Comparison of ENCODE assay signal across 16 cellular contexts in the genomic region with DNA sequence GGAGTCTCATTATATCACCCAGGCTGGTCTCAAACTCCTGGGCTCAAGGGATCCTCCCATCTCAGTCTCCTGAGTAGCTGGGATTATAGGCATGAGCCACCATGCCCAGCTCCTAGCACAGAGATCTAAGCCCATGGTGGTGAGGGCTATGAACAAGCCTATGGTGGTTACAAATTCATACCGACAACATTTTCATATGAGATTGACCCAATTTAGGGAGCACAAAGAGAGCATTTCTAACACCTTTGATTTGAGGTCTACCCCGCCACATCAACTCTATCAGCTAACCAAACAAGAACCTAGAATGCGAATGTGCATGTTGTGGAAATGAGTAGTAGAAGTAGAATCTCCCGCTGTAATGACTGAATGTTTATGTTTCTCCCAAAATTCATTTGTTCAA. TPM values are rescaled to one million over a fixed set of nuclear protein-coding genes. Genes with fewer than 3 reads are reported as not detected.
A peak's percentile ranks its signal among the peaks of the same experiment; 100 is the strongest.
DNase-seq lines count a peak whose midpoint lies in the region; ATAC-seq and TF ChIP-seq lines count a peak whose summit lies in the region.
"Had no signal": no experiment of that assay in that cellular context is flagged by ENCODE, and none has a peak within 500 bp of the region (broad histone marks: within the 10 kb centered on the region; RNA-seq: fewer than 3 reads in every experiment).

No MANE protein-coding gene starts in this region.

- intact Hi-C loops in CD8-positive, alpha-beta T cell (cut with DNase I, micrococcal nuclease): loop anchor here (2.0 to 5.0 kb wide), 3 partner anchors 14 to 59 kb away; a partner anchor contains a TSS
- intact Hi-C loops in HCT116 (cut with micrococcal nuclease): no loop called here
- intact Hi-C loops in naive thymus-derived CD4-positive, alpha-beta T cell (cut with micrococcal nuclease): no loop called here

- H3K36me3 ChIP-seq in CD8-positive, alpha-beta T cell (ENCODE audit: insufficient read depth, low read length): no peaks in the 10 kb centered on the region
- H3K36me3 ChIP-seq in HCT116 (ENCODE audit: control insufficient read depth in 1 of 2, insufficient read depth in 2 of 2, low read length in 2 of 2): no peaks in the 10 kb centered on the region
- H3K36me3 ChIP-seq in naive thymus-derived CD4-positive, alpha-beta T cell (ENCODE audit: control insufficient read depth in 2 of 3, insufficient read depth in 3 of 3, low read length in 3 of 3): no peaks in the 10 kb centered on the region
- H3K36me3 ChIP-seq in trophoblast cell (ENCODE audit: control insufficient read depth in 1 of 2, insufficient read depth in 2 of 2, low read length in 2 of 2): no peaks in the 10 kb centered on the region

- no peak overlapping the region for H3K4me2 ChIP-seq in HCT116 (ENCODE audit: low read length)
- no peak overlapping the region for H3K4me2 ChIP-seq in trophoblast cell (ENCODE audit: low read length)

- no TSS peak for BruUV-seq in HCT116 (replicated peaks; lab: Mats Ljungman, UMichigan)

- peaks cover 25% of the 10 kb centered on the region for H3K4me1 ChIP-seq in CD8-positive, alpha-beta T cell (ENCODE audit: insufficient read depth, low read length)
- H3K4me1 ChIP-seq in HCT116 (ENCODE audit: control insufficient read depth in 1 of 2, insufficient read depth in 2 of 2, low read length in 2 of 2) (peaks cover 0 to 35% of the 10 kb centered on the region in 2 experiments; a peak in 2 of 4 replicates), trophoblast cell (ENCODE audit: control insufficient read depth in 1 of 2, insufficient read depth in 2 of 2, low read length in 2 of 2) (no peaks in the 10 kb centered on the region)
- H3K4me1 ChIP-seq in naive thymus-derived CD4-positive, alpha-beta T cell (ENCODE audit: control insufficient read depth in 2 of 2, insufficient read depth in 2 of 2, low read length in 2 of 2): peaks cover 0 to 52% of the 10 kb centered on the region in 2 donors

- H4K8ac ChIP-seq in trophoblast cell (ENCODE audit: low read depth, low read length): no peak overlapping the region

- H3K27me3 Mint-ChIP-seq in CD8-positive, alpha-beta T cell (ENCODE audit: low read depth): no peaks in the 10 kb centered on the region
- H3K27me3 Mint-ChIP-seq in activated naive CD8-positive, alpha-beta T cell treated with anti-CD3 and anti-CD28 coated beads, Interleukin-2, amount 10 ng/mL, durations not matched to agents 7 days and 5 days: no peaks in the 10 kb centered on the region
- peaks cover 0 to 4% (median 0%) of the 10 kb centered on the region in 5 donors for H3K27me3 Mint-ChIP-seq in naive thymus-derived CD4-positive, alpha-beta T cell

- no peak overlapping the region for H3K18ac ChIP-seq in trophoblast cell (ENCODE audit: low read length)

- H3K9me3 ChIP-seq in CD8-positive, alpha-beta T cell (ENCODE audit: low read length): no peaks in the 10 kb centered on the region
- H3K9me3 ChIP-seq in HCT116 (ENCODE audit: control insufficient read depth in 1 of 2, insufficient read depth in 1 of 2, low read depth in 1 of 2, low read length in 2 of 2): peaks cover 8 to 12% of the 10 kb centered on the region in 2 experiments; a peak in 2 of 4 replicates
- H3K9me3 ChIP-seq in naive thymus-derived CD4-positive, alpha-beta T cell (ENCODE audit: control insufficient read depth in 2 of 3, low read length in 3 of 3): peaks cover 0 to 10% (median 0%) of the 10 kb centered on the region in 3 experiments
- H3K9me3 ChIP-seq in trophoblast cell (ENCODE audit: insufficient read depth, low read depth, low read length): no peaks in the 10 kb centered on the region

- H3K79me2 ChIP-seq in HCT116 (ENCODE audit: insufficient read depth, low read length) (no peaks in the 10 kb centered on the region), trophoblast cell (ENCODE audit: control insufficient read depth, insufficient read depth, low read length, poor library complexity) (no peaks in the 10 kb centered on the region)

- H3K4me3 ChIP-seq in CD8-positive, alpha-beta T cell (ENCODE audit: low read depth, low read length): no peak overlapping the region
- H3K4me3 ChIP-seq in HCT116 (replicated peaks in 1 of 2; ENCODE audit: low read depth in 1 of 2, low read length in 2 of 2) (no peak overlapping the region), trophoblast cell (ENCODE audit: low read depth, low read length) (no peak overlapping the region)
- H3K4me3 ChIP-seq in naive thymus-derived CD4-positive, alpha-beta T cell (ENCODE audit: low read length): no peak overlapping the region
- H3K4me3 ChIP-seq: GM23248 had no signal

- peak in 1 of 7 experiments; percentile 29 for DNase-seq in CD8-positive, alpha-beta T cell
- DNase-seq in HCT116 (ENCODE audit: low read depth, low spot score) (no peak), trophoblast cell (no peak), NCI-H345 (lab: John Stamatoyannopoulos, UW) (no peak), H4 (ENCODE audit: low spot score) (no peak)
- no peak for DNase-seq in activated naive CD8-positive, alpha-beta T cell treated with anti-CD3 and anti-CD28 coated beads, Interleukin-2, amount 10 ng/mL, durations not matched to agents 7 days and 5 days
- no peak for DNase-seq in naive thymus-derived CD4-positive, alpha-beta T cell
- DNase-seq: DMS 273 treated with DMSO at 0.1 percent for 48 hours, GM23248, NCI-H1436 treated with DMSO at 0.1 percent for 48 hours, NCI-H2081, SHP77 had no signal

- H2BK120ac ChIP-seq in trophoblast cell (ENCODE audit: insufficient read depth, low read length, poor library complexity): no peak overlapping the region

- no peak overlapping the region for H4K91ac ChIP-seq in trophoblast cell (ENCODE audit: low read depth, low read length)

- no peaks in the 10 kb centered on the region for H3K79me1 ChIP-seq in trophoblast cell (ENCODE audit: low read length)

- POLR2A ChIA-PET in CD8-positive, alpha-beta T cell (lab: Charles Lee): interaction anchor here (0.9 to 3.0 kb wide), 3 partner anchors 10 to 58 kb away, joined by 3 to 13 read pairs (median 4); a partner anchor contains a TSS
- POLR2A ChIA-PET in HCT116 (lab: Charles Lee): no interaction called here
- POLR2A ChIA-PET in activated naive CD8-positive, alpha-beta T cell treated with anti-CD3 and anti-CD28 coated beads, Interleukin-2, amount 10 ng/mL, durations not matched to agents 7 days and 5 days (lab: Charles Lee): interaction anchor here (2.1 kb wide), 1 partner anchor 14 kb away, joined by 12 read pairs; a partner anchor contains a TSS
- POLR2A ChIA-PET in naive thymus-derived CD4-positive, alpha-beta T cell (lab: Charles Lee): interaction anchor here (0.7 kb wide), 1 partner anchor 158 kb away, joined by 3 read pairs; no protein-coding TSS in a partner anchor

- H2AFZ ChIP-seq in HCT116 (ENCODE audit: low read depth, low read length, poor library complexity, severe bottlenecking) (peak overlapping the region; percentile 28), trophoblast cell (ENCODE audit: insufficient read depth, low read length, poor library complexity) (no peak overlapping the region)
- H2AFZ ChIP-seq: GM23248 had no signal

- ATAC-seq in CD8-positive, alpha-beta T cell: peak; percentile 44
- no peak for ATAC-seq in HCT116
- peak; percentile 60 for ATAC-seq in activated naive CD8-positive, alpha-beta T cell treated with anti-CD3 and anti-CD28 coated beads, Interleukin-2, amount 10 ng/mL, durations not matched to agents 7 days and 5 days (ENCODE audit: low read depth)
- ATAC-seq in naive thymus-derived CD4-positive, alpha-beta T cell: peak; percentile 72
- no peak for ATAC-seq in GM19395 (IDR thresholded peaks at IDR 0.05; ENCODE audit: unreplicated experiment)
- ATAC-seq: Panc1 had no signal

- H4K12ac ChIP-seq in trophoblast cell (ENCODE audit: low read depth, low read length): no peak overlapping the region

- no peak overlapping the region for H2BK12ac ChIP-seq in trophoblast cell (ENCODE audit: low read length)

- TF ChIP-seq POLR2A in HCT116 (IDR thresholded peaks at IDR 0.05; ENCODE audit: borderline replicate concordance, extremely low read depth, insufficient read depth, insufficient read length): no peak

- no peak overlapping the region for H2BK5ac ChIP-seq in trophoblast cell (ENCODE audit: low read depth, low read length, poor library complexity)

- no peaks in the 10 kb centered on the region for H3K9me2 ChIP-seq in HCT116 (ENCODE audit: insufficient read depth)

- H3K14ac ChIP-seq in trophoblast cell (ENCODE audit: low read length): no peak overlapping the region

- WGBS in trophoblast cell (ENCODE audit: extremely low coverage, insufficient coverage, insufficient read length): no CpG with 5 or more reads among the region's 4 CpGs

- no peak overlapping the region for H3K4me3 Mint-ChIP-seq in CD8-positive, alpha-beta T cell
- peak overlapping the region; percentile 8 for H3K4me3 Mint-ChIP-seq in activated naive CD8-positive, alpha-beta T cell treated with anti-CD3 and anti-CD28 coated beads, Interleukin-2, amount 10 ng/mL, durations not matched to agents 7 days and 5 days
- peak overlapping the region in 1 of 10 donors; percentile 16 for H3K4me3 Mint-ChIP-seq in naive thymus-derived CD4-positive, alpha-beta T cell

- H3K23ac ChIP-seq in trophoblast cell (ENCODE audit: low read length): no peak overlapping the region

- H3K27ac Mint-ChIP-seq in CD8-positive, alpha-beta T cell: peak overlapping the region; percentile 64
- H3K27ac Mint-ChIP-seq in activated naive CD8-positive, alpha-beta T cell treated with anti-CD3 and anti-CD28 coated beads, Interleukin-2, amount 10 ng/mL, durations not matched to agents 7 days and 5 days: no peak overlapping the region
- no peak overlapping the region for H3K27ac Mint-ChIP-seq in naive thymus-derived CD4-positive, alpha-beta T cell

- H3K9ac ChIP-seq in HCT116 (ENCODE audit: low read length): no peak overlapping the region
- no peak overlapping the region for H3K9ac ChIP-seq in trophoblast cell (ENCODE audit: low read length)
- H3K9ac ChIP-seq: GM23248 had no signal

- H3K27ac ChIP-seq in CD8-positive, alpha-beta T cell (ENCODE audit: low read depth, low read length): no peak overlapping the region
- H3K27ac ChIP-seq in HCT116 (ENCODE audit: low read depth, low read length) (no peak overlapping the region), trophoblast cell (ENCODE audit: low read depth, low read length) (no peak overlapping the region)
- H3K27ac ChIP-seq in naive thymus-derived CD4-positive, alpha-beta T cell (ENCODE audit: low read depth, low read length): no peak overlapping the region
- H3K27ac ChIP-seq: GM23248 had no signal

- H2AK5ac ChIP-seq in trophoblast cell (ENCODE audit: low read length): no peak overlapping the region

- no peak overlapping the region for H3K4ac ChIP-seq in trophoblast cell (ENCODE audit: low read depth, low read length)

- no peak for TF ChIP-seq RAD21 in HCT116 (IDR thresholded peaks at IDR 0.05; ENCODE audit: low read depth)

- no peaks in the 10 kb centered on the region for H4K20me1 ChIP-seq in HCT116 (ENCODE audit: insufficient read depth)

- H3K9me3 Mint-ChIP-seq in CD8-positive, alpha-beta T cell: peaks cover 5% of the 10 kb centered on the region
- H3K9me3 Mint-ChIP-seq in activated naive CD8-positive, alpha-beta T cell treated with anti-CD3 and anti-CD28 coated beads, Interleukin-2, amount 10 ng/mL, durations not matched to agents 7 days and 5 days: peaks cover 4% of the 10 kb centered on the region
- H3K9me3 Mint-ChIP-seq in naive thymus-derived CD4-positive, alpha-beta T cell: peaks cover 0 to 29% (median 9%) of the 10 kb centered on the region in 11 donors

- no peak for TF ChIP-seq CTCF in CD8-positive, alpha-beta T cell (IDR thresholded peaks at IDR 0.05)
- TF ChIP-seq CTCF in HCT116 (IDR thresholded peaks at IDR 0.05 in 2 of 3, conservative IDR thresholded peaks at IDR 0.05 in 1 of 3; ENCODE audit: borderline replicate concordance in 1 of 3, insufficient read depth in 1 of 3, low read depth in 2 of 3, low read length in 2 of 3): no peak

- CTCF ChIA-PET in CD8-positive, alpha-beta T cell (lab: Charles Lee): interaction anchor here (1.0 to 3.0 kb wide), 4 partner anchors 15 to 58 kb away, joined by 3 to 13 read pairs (median 4); no protein-coding TSS in a partner anchor
- CTCF ChIA-PET in HCT116 (lab: Charles Lee): no interaction called here
- CTCF ChIA-PET in naive thymus-derived CD4-positive, alpha-beta T cell (lab: Charles Lee): no interaction called here

- RAD21 ChIA-PET in HCT116 (lab: Charles Lee; ENCODE audit: low non-redundant PET in 1 of 2, low total read pairs in 2 of 2, uncharacterized antibody in 2 of 2, unreplicated experiment in 2 of 2): no interaction called here

- no peaks in the 10 kb centered on the region for H3K27me3 ChIP-seq in CD8-positive, alpha-beta T cell (ENCODE audit: insufficient read depth, low read length)
- no peaks in the 10 kb centered on the region for H3K27me3 ChIP-seq in HCT116 (ENCODE audit: insufficient read depth, low read length)
- no peaks in the 10 kb centered on the region for H3K27me3 ChIP-seq in naive thymus-derived CD4-positive, alpha-beta T cell (ENCODE audit: control insufficient read depth in 2 of 2, insufficient read depth in 2 of 2, low read length in 2 of 2)
- H3K27me3 ChIP-seq in trophoblast cell (ENCODE audit: insufficient read depth, low read length): no peaks in the 10 kb centered on the region

- H3K4me1 Mint-ChIP-seq in CD8-positive, alpha-beta T cell (ENCODE audit: low read depth): peaks cover 54% of the 10 kb centered on the region
- H3K4me1 Mint-ChIP-seq in activated naive CD8-positive, alpha-beta T cell treated with anti-CD3 and anti-CD28 coated beads, Interleukin-2, amount 10 ng/mL, durations not matched to agents 7 days and 5 days: peaks cover 43% of the 10 kb centered on the region
- H3K4me1 Mint-ChIP-seq in naive thymus-derived CD4-positive, alpha-beta T cell: peaks cover 0 to 42% (median 11%) of the 10 kb centered on the region in 7 donors

- H3K36me3 Mint-ChIP-seq in CD8-positive, alpha-beta T cell: no peaks in the 10 kb centered on the region
- H3K36me3 Mint-ChIP-seq in activated naive CD8-positive, alpha-beta T cell treated with anti-CD3 and anti-CD28 coated beads, Interleukin-2, amount 10 ng/mL, durations not matched to agents 7 days and 5 days: peaks cover 9% of the 10 kb centered on the region
- H3K36me3 Mint-ChIP-seq in naive thymus-derived CD4-positive, alpha-beta T cell: peaks cover 0 to 11% (median 9%) of the 10 kb centered on the region in 5 donors

RNA-seq across cellular contexts. Expression of a gene that starts 14.2 kb away (rescaled TPM):
- 10 to 100 TPM; 56.4 to 57.3 TPM for total RNA-seq in CD8-positive, alpha-beta T cell
- 6.4 TPM for total RNA-seq in HCT116 (2021; ENCODE audit: unreplicated experiment)
- polyA plus RNA-seq in HCT116 (2012): 10.7 and 11.9 TPM in 2 replicates
- 100 to 1,000 TPM; 165 to 170 TPM for total RNA-seq in activated naive CD8-positive, alpha-beta T cell treated with anti-CD3 and anti-CD28 coated beads, Interleukin-2, amount 10 ng/mL, durations not matched to agents 7 days and 5 days
- 100 to 1,000 TPM in 2 of 5 experiments, 10 to 100 TPM in 2, 1 to 10 TPM in 1; 8.1 to 198 (median 30.7) TPM for total RNA-seq in naive thymus-derived CD4-positive, alpha-beta T cell
- polyA plus RNA-seq in naive thymus-derived CD4-positive, alpha-beta T cell: 10 to 100 TPM; 19.3 to 27.6 TPM
- not detected in 2 replicates for polyA plus RNA-seq in trophoblast cell (2013)
- not detected in 2 replicates for total RNA-seq in H4 (2014; rRNA removed; shearing (Covaris generic))
- total RNA-seq: Daoy, GM23248 had no signal
- polyA plus RNA-seq: BJ, GM23248 had no signal

RNA-seq across cellular contexts. Expression of a gene that starts 55.5 kb away (rescaled TPM):
- not detected for total RNA-seq in CD8-positive, alpha-beta T cell
- total RNA-seq in HCT116 (2021; ENCODE audit: unreplicated experiment): 13.2 TPM
- polyA plus RNA-seq in HCT116 (2012): 14.3 and 15.5 TPM in 2 replicates
- total RNA-seq in activated naive CD8-positive, alpha-beta T cell treated with anti-CD3 and anti-CD28 coated beads, Interleukin-2, amount 10 ng/mL, durations not matched to agents 7 days and 5 days: not detected
- total RNA-seq in naive thymus-derived CD4-positive, alpha-beta T cell: under 1 TPM in 2 of 5 experiments, not detected in 3; 0.08 to 0.10 TPM
- polyA plus RNA-seq in naive thymus-derived CD4-positive, alpha-beta T cell: not detected
- polyA plus RNA-seq in trophoblast cell (2013): 0.01 TPM in 2 replicates
- 0.45 and 0.74 TPM in 2 replicates for total RNA-seq in H4 (2014; rRNA removed; shearing (Covaris generic))

Comparison
In these comparisons a context has a peak if more than half of its experiments do, and no peak if none do; other contexts are left out.
1. ATAC-seq: peak in CD8-positive, alpha-beta T cell (single experiment), activated naive CD8-positive, alpha-beta T cell treated with anti-CD3 and anti-CD28 coated beads, Interleukin-2, amount 10 ng/mL, durations not matched to agents 7 days and 5 days (single experiment) and naive thymus-derived CD4-positive, alpha-beta T cell (single experiment); none in HCT116 (single experiment) and GM19395 (single experiment).
2. intact Hi-C loops: an anchor here in CD8-positive, alpha-beta T cell (2.0 to 5.0 kb wide); none called in HCT116 and naive thymus-derived CD4-positive, alpha-beta T cell.